In genomic region chr11:31997955-31998354, GRCh38 we compare ENCODE assay signal across 18 cellular contexts.
"Had no signal": no experiment of that assay in that cellular context is flagged by ENCODE, and none has a peak within 500 bp of the region (broad histone marks: within the 10 kb centered on the region; RNA-seq: fewer than 3 reads in every experiment).

No MANE protein-coding gene starts in this region.

- H3K4me3 ChIP-seq: adrenal gland, prostate gland, right atrium auricular region, tibial artery had no signal

- H3K4me3 Mint-ChIP-seq: activated CD4-positive, alpha-beta T cell treated with anti-CD3 and anti-CD28 coated beads, Interleukin-2, amount 10 ng/mL, durations not matched to agents 7 days and 5 days; effector memory CD8-positive, alpha-beta T cell; naive thymus-derived CD8-positive, alpha-beta T cell had no signal

- H3K27ac Mint-ChIP-seq: activated CD4-positive, alpha-beta T cell treated with anti-CD3 and anti-CD28 coated beads, Interleukin-2, amount 10 ng/mL, durations not matched to agents 7 days and 5 days; activated naive CD4-positive, alpha-beta T cell treated with anti-CD3 and anti-CD28 coated beads, Interleukin-2, amount 50 U/mL, for 72 hours; effector memory CD8-positive, alpha-beta T cell; naive thymus-derived CD8-positive, alpha-beta T cell had no signal

- FAIRE-seq: astrocyte, islet of Langerhans had no signal

- H3K27me3 ChIP-seq: adrenal gland, right atrium auricular region had no signal

- H3K36me3 Mint-ChIP-seq: activated naive CD4-positive, alpha-beta T cell treated with anti-CD3 and anti-CD28 coated beads, Interleukin-2, amount 50 U/mL, for 72 hours; naive thymus-derived CD8-positive, alpha-beta T cell had no signal

- H3K27ac ChIP-seq: adrenal gland, prostate gland, right atrium auricular region, tibial artery had no signal

- H3K36me3 ChIP-seq: adrenal gland, prostate gland, right atrium auricular region, tibial artery had no signal

- H3K4me1 ChIP-seq: prostate gland, right atrium auricular region, tibial artery had no signal

- H3K9me3 ChIP-seq: adrenal gland, prostate gland, right atrium auricular region, tibial artery had no signal

- H3K9me3 Mint-ChIP-seq: activated CD4-positive, alpha-beta T cell treated with anti-CD3 and anti-CD28 coated beads, Interleukin-2, amount 10 ng/mL, durations not matched to agents 7 days and 5 days; activated naive CD4-positive, alpha-beta T cell treated with anti-CD3 and anti-CD28 coated beads, Interleukin-2, amount 50 U/mL, for 72 hours; effector memory CD8-positive, alpha-beta T cell; naive thymus-derived CD8-positive, alpha-beta T cell had no signal

- ATAC-seq: activated naive CD4-positive, alpha-beta T cell treated with anti-CD3 and anti-CD28 coated beads, Interleukin-2, amount 50 U/mL, for 72 hours; effector memory CD8-positive, alpha-beta T cell; left cardiac atrium; naive thymus-derived CD8-positive, alpha-beta T cell; stimulated activated naive CD8-positive, alpha-beta T cell treated with anti-CD3 and anti-CD28 coated beads, Interleukin-15, Interleukin-2, amounts not matched to agents 100 U/mL and 50 U/mL, for 24 hours had no signal

- DNase-seq: activated CD4-positive, alpha-beta T cell treated with anti-CD3 and anti-CD28 coated beads, Interleukin-2, amount 10 ng/mL, durations not matched to agents 7 days and 5 days; activated gamma-delta T cell; adrenal gland; effector memory CD8-positive, alpha-beta T cell; foreskin melanocyte; glutamatergic neuron; hippocampal formation; left cardiac atrium; naive thymus-derived CD8-positive, alpha-beta T cell; stimulated activated naive CD8-positive, alpha-beta T cell treated with anti-CD3 and anti-CD28 coated beads, Interleukin-15, Interleukin-2, amounts not matched to agents 100 U/mL and 50 U/mL, for 24 hours; substantia nigra; T-helper 9 cell; tibial artery had no signal
